Comparison of ENCODE assay signal across 15 cellular contexts in genomic region chr3:159273070-159273469, GRCh38.
DNase-seq lines count a peak whose midpoint lies in the region; TF ChIP-seq lines count a peak whose summit lies in the region.
"Had no signal": no experiment of that assay in that cellular context is flagged by ENCODE, and none has a peak within 500 bp of the region (broad histone marks: within the 10 kb centered on the region; RNA-seq: fewer than 3 reads in every experiment).

No MANE protein-coding gene starts in this region.

- H3K36me3 ChIP-seq in WERI-Rb-1, result no peaks in the 10 kb centered on the region
- no peaks in the 10 kb centered on the region for H3K36me3 ChIP-seq in neural cell (ENCODE audit: insufficient read depth, low read length)
- no peaks in the 10 kb centered on the region for H3K36me3 ChIP-seq in neuronal stem cell (replicated peaks in 1 of 2; ENCODE audit: control insufficient read depth in 2 of 2, insufficient read depth in 2 of 2, low read length in 2 of 2)

- H3K18ac ChIP-seq in neuronal stem cell (ENCODE audit: low read length), result no peak overlapping the region

- POLR2A ChIA-PET in MCF 10A (lab: Yijun Ruan, JAX), result no interaction called here

- CTCF ChIA-PET in MCF 10A (lab: Yijun Ruan, JAX), result interaction anchor here (0.9 to 1.6 kb wide), 2 partner anchors 12 to 731 kb away, joined by 3 read pairs; no protein-coding TSS in a partner anchor

- H3K27me3 Mint-ChIP-seq in MCF 10A (ENCODE audit: insufficient read depth, unreplicated experiment) (no peaks in the 10 kb centered on the region), nephron progenitor cell (ENCODE audit: low read depth, poor library complexity) (peaks cover 35% of the 10 kb centered on the region)

- no TSS peak for BruUV-seq in MCF 10A (replicated peaks; lab: Mats Ljungman, UMichigan)

- H3K4me3 ChIP-seq in WERI-Rb-1 (ENCODE audit: low read depth, low read length) (peak overlapping the region; percentile 17; the same call in 1 of the 2 replicates), neural cell (ENCODE audit: low read length) (peak overlapping the region; percentile 46), neuronal stem cell (ENCODE audit: low read length in 2 of 2) (no peak overlapping the region)

- DNase-seq in D341Med (ENCODE audit: low spot score) (peak; percentile 37), NCI-H2227 treated with DMSO at 0.1 percent for 48 hours (lab: John Stamatoyannopoulos, UW) (peak; percentile 30), WERI-Rb-1 (peak; percentile 52), neuronal stem cell (ENCODE audit: low spot score) (no peak), MCF 10A (ENCODE audit: unreplicated experiment) (no peak), NCI-H446 (lab: John Stamatoyannopoulos, UW) (no peak), nephron progenitor cell (no peak)
- DNase-seq: DMS79, NCI-H1092, NCI-H1436, NCI-H1930, NCI-H526 treated with DMSO at 0.1 percent for 48 hours, SIG-M5 had no signal

- H3K4me1 Mint-ChIP-seq in MCF 10A (ENCODE audit: insufficient read depth, unreplicated experiment), result no peaks in the 10 kb centered on the region
- peaks cover under 1% of the 10 kb centered on the region for H3K4me1 Mint-ChIP-seq in nephron progenitor cell
- H3K4me1 Mint-ChIP-seq: CD14-positive monocyte had no signal

- H3K9ac ChIP-seq in neural cell (ENCODE audit: low read length) (no peak overlapping the region), neuronal stem cell (ENCODE audit: low read depth, low read length, poor library complexity) (no peak overlapping the region)

- no peak overlapping the region for H3K4ac ChIP-seq in neuronal stem cell (ENCODE audit: low read length)

- H2BK120ac ChIP-seq in neuronal stem cell (ENCODE audit: low read depth, low read length), result no peak overlapping the region

- H2AFZ ChIP-seq in neural cell (ENCODE audit: low read depth, low read length), result no peak overlapping the region
- no peak overlapping the region for H2AFZ ChIP-seq in neuronal stem cell (ENCODE audit: low read length)

- H2BK5ac ChIP-seq in neuronal stem cell (ENCODE audit: low read length), result no peak overlapping the region

- H4K20me1 ChIP-seq in neural cell (ENCODE audit: insufficient read depth), result no peaks in the 10 kb centered on the region

- WGBS in neuronal stem cell (ENCODE audit: extremely low coverage in 2 of 2, insufficient read length in 2 of 2, insufficient replicate concordance in 1 of 2), 2 donors, result no CpG with 5 or more reads among the region's 5 CpGs

- H3K27ac ChIP-seq in WERI-Rb-1 (no peak overlapping the region), neural cell (ENCODE audit: low read length) (peak overlapping the region; percentile 20), neuronal stem cell (replicated peaks; ENCODE audit: low read length) (no peak overlapping the region)

- intact Hi-C loops in MCF 10A (cut with micrococcal nuclease), result no loop called here

- H3K79me1 ChIP-seq in neuronal stem cell (ENCODE audit: low read depth, low read length), result no peaks in the 10 kb centered on the region

- no peaks in the 10 kb centered on the region for H3F3A ChIP-seq in neural cell (ENCODE audit: insufficient read depth, low read length, poor library complexity, severe bottlenecking)

- no peak overlapping the region for H3K4me2 ChIP-seq in neural cell (ENCODE audit: low read length)
- no peak overlapping the region for H3K4me2 ChIP-seq in neuronal stem cell (ENCODE audit: insufficient read depth, low read length, poor library complexity, severe bottlenecking)

- no peaks in the 10 kb centered on the region for H3K36me3 Mint-ChIP-seq in MCF 10A (ENCODE audit: insufficient read depth, unreplicated experiment)
- H3K36me3 Mint-ChIP-seq in nephron progenitor cell (ENCODE audit: low read depth), result no peaks in the 10 kb centered on the region
- H3K36me3 Mint-ChIP-seq: CD14-positive monocyte had no signal

- no peaks in the 10 kb centered on the region for H3K9me2 ChIP-seq in neural cell (ENCODE audit: insufficient read depth, low read length)

- H2BK15ac ChIP-seq in neuronal stem cell (ENCODE audit: low read length), result no peak overlapping the region

- H3K27me3 ChIP-seq in WERI-Rb-1 (ENCODE audit: insufficient read depth, low read depth, severe bottlenecking), result no peaks in the 10 kb centered on the region
- H3K27me3 ChIP-seq in neural cell (ENCODE audit: insufficient read depth, low read depth, low read length), result no peaks in the 10 kb centered on the region
- no peaks in the 10 kb centered on the region for H3K27me3 ChIP-seq in neuronal stem cell (ENCODE audit: control insufficient read depth in 3 of 3, insufficient read depth in 3 of 3, low read depth in 1 of 3, low read length in 3 of 3)

- no peak overlapping the region for H2AK5ac ChIP-seq in neuronal stem cell (ENCODE audit: low read depth, low read length)

- TF ChIP-seq EP300 in neural cell (conservative IDR thresholded peaks at IDR 0.05; ENCODE audit: poor library complexity, severe bottlenecking), result no peak

- TF ChIP-seq RAD21 in neural cell (conservative IDR thresholded peaks at IDR 0.05), result no peak

- TF ChIP-seq CTCF in WERI-Rb-1 (IDR thresholded peaks at IDR 0.05; ENCODE audit: low read depth, low read length) (no peak), neural cell (IDR thresholded peaks at IDR 0.05; ENCODE audit: poor library complexity, severe bottlenecking) (no peak), MCF 10A (IDR thresholded peaks at IDR 0.05; ENCODE audit: unreplicated experiment) (no peak), nephron progenitor cell (IDR thresholded peaks at IDR 0.05) (no peak)

- no peak overlapping the region for H4K91ac ChIP-seq in neuronal stem cell (ENCODE audit: low read depth, low read length, poor library complexity)

- no peak overlapping the region for H3K14ac ChIP-seq in neuronal stem cell (ENCODE audit: low read length)

- H2BK12ac ChIP-seq in neuronal stem cell (ENCODE audit: low read length), result no peak overlapping the region

- no peaks in the 10 kb centered on the region for H3K9me3 Mint-ChIP-seq in MCF 10A (ENCODE audit: unreplicated experiment)
- H3K9me3 Mint-ChIP-seq in nephron progenitor cell, result no peaks in the 10 kb centered on the region
- H3K9me3 Mint-ChIP-seq: CD14-positive monocyte had no signal

- H3K4me3 Mint-ChIP-seq in MCF 10A (ENCODE audit: unreplicated experiment) (no peak overlapping the region), nephron progenitor cell (no peak overlapping the region)
- H3K4me3 Mint-ChIP-seq: CD14-positive monocyte had no signal

- no peak overlapping the region for H3K23ac ChIP-seq in neuronal stem cell (ENCODE audit: low read depth, low read length, poor library complexity)

- H3K9me3 ChIP-seq in WERI-Rb-1 (ENCODE audit: severe bottlenecking) (no peaks in the 10 kb centered on the region), neural cell (ENCODE audit: low read length) (no peaks in the 10 kb centered on the region), neuronal stem cell (replicated peaks in 1 of 2; ENCODE audit: control insufficient read depth in 2 of 2, insufficient read depth in 1 of 2, low read depth in 1 of 2, low read length in 2 of 2) (no peaks in the 10 kb centered on the region)

- H3K79me2 ChIP-seq in neural cell (replicated peaks; ENCODE audit: insufficient read depth, low read length), result no peaks in the 10 kb centered on the region

- no peaks in the 10 kb centered on the region for H3K4me1 ChIP-seq in neuronal stem cell (ENCODE audit: control insufficient read depth in 2 of 2, insufficient read depth in 1 of 2, low read depth in 1 of 2, low read length in 2 of 2)

- H3K27ac Mint-ChIP-seq in MCF 10A (ENCODE audit: low read depth, unreplicated experiment) (no peak overlapping the region), nephron progenitor cell (no peak overlapping the region)
- H3K27ac Mint-ChIP-seq: CD14-positive monocyte had no signal

- H4K8ac ChIP-seq in neuronal stem cell (ENCODE audit: low read depth, low read length), result no peak overlapping the region

TF ChIP-seq in neural cell, 6 proteins besides CTCF, POLR2A, EP300 and RAD21:
- TF ChIP-seq POLR2AphosphoS5 (IDR thresholded peaks at IDR 0.05) (peak; percentile 9), REST (IDR thresholded peaks at IDR 0.05; ENCODE audit: borderline replicate concordance) (no peak), SMC3 (conservative IDR thresholded peaks at IDR 0.05; ENCODE audit: poor library complexity) (no peak), TAF1 (IDR thresholded peaks at IDR 0.05; ENCODE audit: low read depth) (no peak)

Comparison
In these comparisons a context has a peak if more than half of its experiments do, and no peak if none do; other contexts are left out.
1. DNase-seq: peak in D341Med (single experiment), NCI-H2227 treated with DMSO at 0.1 percent for 48 hours (single experiment) and WERI-Rb-1 (single experiment); none in neuronal stem cell (single experiment), MCF 10A (single experiment), NCI-H446 (0 of 2) and nephron progenitor cell (single experiment).
2. H3K4me3 ChIP-seq: peak in WERI-Rb-1 (single experiment) and neural cell (single experiment); none in neuronal stem cell (0 of 2).